8 cellular contexts compared by ENCODE assay signal in the genomic region with DNA sequence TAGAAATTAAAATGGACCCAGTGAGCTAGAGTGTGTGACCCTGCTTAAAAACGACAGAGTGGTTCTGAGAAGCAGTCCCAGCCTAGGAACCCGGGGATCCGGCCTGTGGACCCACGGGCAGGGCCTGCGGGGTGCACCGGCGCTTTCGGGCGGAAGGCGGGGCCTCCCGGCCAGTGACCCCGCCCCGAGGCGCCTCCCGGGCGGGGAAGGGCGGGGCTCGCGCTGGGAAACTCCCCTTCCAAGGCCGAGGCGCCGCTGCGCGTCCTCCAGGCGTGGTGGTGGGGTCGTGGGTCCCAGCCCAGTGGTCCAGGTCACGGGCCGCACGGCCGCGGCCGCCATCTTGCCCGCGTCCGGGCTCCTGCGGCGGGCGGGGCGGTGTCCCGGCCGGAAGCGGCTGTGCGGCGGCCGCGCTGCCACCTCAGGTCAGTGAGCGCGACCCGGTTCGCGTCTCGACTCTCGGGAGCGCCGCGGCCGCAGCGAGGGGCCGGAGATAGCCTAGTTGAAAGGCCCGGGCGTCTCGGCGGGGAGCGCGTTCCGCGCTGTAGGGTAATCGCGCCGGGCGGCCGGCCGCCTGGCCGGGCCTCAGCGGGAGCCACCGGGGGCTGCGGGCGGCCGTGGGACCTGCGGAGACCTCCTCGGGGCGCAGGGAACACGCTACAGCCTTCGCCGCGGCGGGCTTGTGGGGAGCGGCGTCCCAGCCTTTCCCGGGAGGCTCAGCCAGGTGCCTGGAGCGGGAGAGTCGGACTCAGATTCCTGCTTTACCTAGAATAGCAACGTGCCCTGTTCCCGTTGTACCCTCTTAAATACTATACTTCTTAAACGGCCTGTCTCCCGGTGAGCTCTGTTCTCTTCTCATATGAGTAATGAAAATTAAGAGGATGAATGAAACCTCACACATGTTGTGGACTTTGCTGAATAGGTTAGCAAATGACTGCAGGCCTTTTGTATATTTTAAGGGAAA. TPM values are rescaled to one million over a fixed set of nuclear protein-coding genes. Genes with fewer than 3 reads are reported as not detected.
DNase-seq lines count a peak whose midpoint lies in the region; ATAC-seq, FAIRE-seq and TF ChIP-seq lines count a peak whose summit lies in the region.

Gene MIOS, plus strand, starts transcription at position 234 of the 961 bp plus-strand sequence. CDS start 5,592 bp downstream, outside the sequence.

- H4K20me1 ChIP-seq in GM23338 (replicated peaks; ENCODE audit: insufficient read depth): peaks cover 17% of the 10 kb centered on the region

- H3K9me3 ChIP-seq in pancreas: no peaks in the 10 kb centered on the region
- no peaks in the 10 kb centered on the region for H3K9me3 ChIP-seq in thyroid gland

- peak within 1 kb of the TSS; percentile 78 for H3K27ac ChIP-seq in GM23338 (ENCODE audit: low read depth)
- peak within 1 kb of the TSS; percentile 95 to 98 (median 96) for H3K27ac ChIP-seq in pancreas
- H3K27ac ChIP-seq in thyroid gland: peak within 1 kb of the TSS; percentile 90 to 95 (median 94)

- peaks cover 46% of the 10 kb centered on the region for H3K79me2 ChIP-seq in GM23338 (replicated peaks; ENCODE audit: insufficient read depth)

- H3K36me3 Mint-ChIP-seq in GM23338 (ENCODE audit: low read depth): peaks cover 25% of the 10 kb centered on the region
- peaks cover 12% of the 10 kb centered on the region for H3K36me3 Mint-ChIP-seq in activated naive CD8-positive, alpha-beta T cell treated with anti-CD3 and anti-CD28 coated beads, Interleukin-2, amount 10 ng/mL, durations not matched to agents 7 days and 5 days

- POLR2A ChIA-PET in activated naive CD8-positive, alpha-beta T cell treated with anti-CD3 and anti-CD28 coated beads, Interleukin-2, amount 10 ng/mL, durations not matched to agents 7 days and 5 days (lab: Charles Lee): interaction anchor here (1.0 to 2.1 kb wide), 3 partner anchors 74 to 385 kb away, joined by 3 to 14 read pairs (median 4); partner anchors contain the start of genes C1GALT1 and UMAD1

- H3K36me3 ChIP-seq in GM23338 (ENCODE audit: insufficient read depth): peaks cover 5% of the 10 kb centered on the region; the same call in 1 of the 2 replicates
- H3K36me3 ChIP-seq in pancreas: no peaks in the 10 kb centered on the region
- no peaks in the 10 kb centered on the region for H3K36me3 ChIP-seq in thyroid gland

- H3K4me1 Mint-ChIP-seq in GM23338: peaks cover 18% of the 10 kb centered on the region; the same call in 2 of the 3 replicates
- H3K4me1 Mint-ChIP-seq in activated naive CD8-positive, alpha-beta T cell treated with anti-CD3 and anti-CD28 coated beads, Interleukin-2, amount 10 ng/mL, durations not matched to agents 7 days and 5 days: peaks cover 24% of the 10 kb centered on the region

- TF ChIP-seq POLR2A in thyroid gland (IDR thresholded peaks at IDR 0.05): peak in 1 of 2 donors; percentile 84

- WGBS in pancreas, 2 donors: 0% methylated on average over 80 to 96 of the region's 96 CpGs
- WGBS in thyroid gland, 2 donors: 1% methylated on average over 19 to 40 of the region's 96 CpGs

- H3F3A ChIP-seq in GM23338 (replicated peaks; ENCODE audit: low read depth): peaks cover 4% of the 10 kb centered on the region; the same call in 1 of the 2 replicates

- H3K4me2 ChIP-seq in GM23338: peak within 1 kb of the TSS; percentile 93

- ATAC-seq in GM23338 (peak; percentile 90), pancreas (peak; percentile 83 to 91 (median 86))
- ATAC-seq in activated naive CD8-positive, alpha-beta T cell treated with anti-CD3 and anti-CD28 coated beads, Interleukin-2, amount 10 ng/mL, durations not matched to agents 7 days and 5 days (ENCODE audit: low read depth): peak; percentile 86

- H2AFZ ChIP-seq in GM23338: peak within 1 kb of the TSS; percentile 96

- H3K4me3 Mint-ChIP-seq in GM23338: peak within 1 kb of the TSS; percentile 86
- H3K4me3 Mint-ChIP-seq in activated naive CD8-positive, alpha-beta T cell treated with anti-CD3 and anti-CD28 coated beads, Interleukin-2, amount 10 ng/mL, durations not matched to agents 7 days and 5 days: peak within 1 kb of the TSS; percentile 82

- H3K4me3 ChIP-seq in GM23338 (peak within 1 kb of the TSS; percentile 88), pancreas (peak within 1 kb of the TSS; percentile 59 to 84 (median 80)), thyroid gland (replicated peaks in 1 of 3) (peak within 1 kb of the TSS; percentile 33 to 74 (median 48))

- peaks cover 8% of the 10 kb centered on the region; the same call in 1 of the 2 replicates for H3K9me2 ChIP-seq in GM23338 (ENCODE audit: insufficient read depth)

- peaks cover 15% of the 10 kb centered on the region for H3K9me3 Mint-ChIP-seq in GM23338
- no peaks in the 10 kb centered on the region for H3K9me3 Mint-ChIP-seq in activated naive CD8-positive, alpha-beta T cell treated with anti-CD3 and anti-CD28 coated beads, Interleukin-2, amount 10 ng/mL, durations not matched to agents 7 days and 5 days

- H3K27me3 ChIP-seq in GM23338 (ENCODE audit: insufficient read depth) (no peaks in the 10 kb centered on the region), pancreas (no peaks in the 10 kb centered on the region), thyroid gland (no peaks in the 10 kb centered on the region)

- intact Hi-C loops in head of caudate nucleus (cut with DNase I): loop anchor here (10.0 kb wide), 1 partner anchor 382 kb away; the partner anchor contains the start of gene C1GALT1
- intact Hi-C loops in pancreas (cut with DNase I): no loop called here
- intact Hi-C loops in thyroid gland (cut with DNase I): no loop called here

- TF ChIP-seq CTCF in GM23338 (conservative IDR thresholded peaks at IDR 0.05; ENCODE audit: low read depth in 2 of 2) (no peak), pancreas (IDR thresholded peaks at IDR 0.05) (no peak), thyroid gland (IDR thresholded peaks at IDR 0.05) (no peak)

- H3K27ac Mint-ChIP-seq in GM23338: peak within 1 kb of the TSS; percentile 61
- H3K27ac Mint-ChIP-seq in activated naive CD8-positive, alpha-beta T cell treated with anti-CD3 and anti-CD28 coated beads, Interleukin-2, amount 10 ng/mL, durations not matched to agents 7 days and 5 days: peak within 1 kb of the TSS; percentile 87

- H3K4me1 ChIP-seq in GM23338 (ENCODE audit: insufficient read depth) (peaks cover 22% of the 10 kb centered on the region), pancreas (peaks cover 9 to 53% (median 28%) of the 10 kb centered on the region in 3 donors), thyroid gland (peaks cover 20 to 33% of the 10 kb centered on the region in 2 donors)

- H3K27me3 Mint-ChIP-seq in GM23338 (ENCODE audit: insufficient read depth, low read depth, poor library complexity): no peaks in the 10 kb centered on the region
- no peaks in the 10 kb centered on the region for H3K27me3 Mint-ChIP-seq in activated naive CD8-positive, alpha-beta T cell treated with anti-CD3 and anti-CD28 coated beads, Interleukin-2, amount 10 ng/mL, durations not matched to agents 7 days and 5 days

- FAIRE-seq in pancreas (lab: Jason Lieb, UNC): no peak

- DNase-seq in GF-D8 (lab: John Stamatoyannopoulos, UW) (peak; percentile 50), GM23338 (ENCODE audit: low spot score) (peak; percentile 82), Kasumi-1 (lab: John Stamatoyannopoulos, UW) (peak; percentile 1 to 15), SW 1271 (lab: John Stamatoyannopoulos, UW) (peak; percentile 42 to 79), head of caudate nucleus (peak; percentile 54 to 95 (median 88)), pancreas (peak; percentile 86 to 94 (median 92)), thyroid gland (peak; percentile 85 to 88)
- peak; percentile 90 for DNase-seq in activated naive CD8-positive, alpha-beta T cell treated with anti-CD3 and anti-CD28 coated beads, Interleukin-2, amount 10 ng/mL, durations not matched to agents 7 days and 5 days

TF ChIP-seq in GM23338, 12 proteins besides CTCF, POLR2A, EP300 and RAD21 (continues in another document):
- TF ChIP-seq STAT1 (IDR thresholded peaks at IDR 0.05; ENCODE audit: unreplicated experiment) (no peak), ZNF331 (CRISPR knock-in tag; IDR thresholded peaks at IDR 0.05; ENCODE audit: low read depth) (no peak)

RNA-seq across cellular contexts. Expression of gene MIOS, which starts in this region (rescaled TPM):
- 85.7 and 95.7 TPM in 2 replicates for total RNA-seq in GM23338 (2014; rRNA removed; shearing (Covaris generic))
- polyA plus RNA-seq in GM23338 (2016; fragmentation: Nextera tagmentation; extraction: Ambion mirVana) (11.3 and 13.1 TPM in 2 replicates), pancreas (10 to 100 TPM in 1 of 2 donors, 1 to 10 TPM in 1; 8.1 to 14.3 TPM)
- 10 to 100 TPM; 42.0 to 42.1 TPM for total RNA-seq in activated naive CD8-positive, alpha-beta T cell treated with anti-CD3 and anti-CD28 coated beads, Interleukin-2, amount 10 ng/mL, durations not matched to agents 7 days and 5 days
- total RNA-seq in pancreas (10 to 100 TPM; 17.3 to 27.2 (median 20.0) TPM), thyroid gland (10 to 100 TPM; 37.2 to 48.7 (median 42.6) TPM)

Comparison
In these comparisons a context has a peak if more than half of its experiments do, and no peak if none do; other contexts are left out.
1. Peak in every context shown above with its lines: DNase-seq, ATAC-seq, H3K4me3 ChIP-seq and H3K27ac ChIP-seq.
2. DNase-seq: peak in every context shown above with its lines; median percentile 92 in pancreas; 90 in activated naive CD8-positive, alpha-beta T cell treated with anti-CD3 and anti-CD28 coated beads, Interleukin-2, amount 10 ng/mL, durations not matched to agents 7 days and 5 days; 88 in head of caudate nucleus; 86 in thyroid gland; 82 in GM23338; 60 in SW 1271; 50 in GF-D8; 8 in Kasumi-1.